ENCODE assay signal across 13 cellular contexts in genomic region chr6:90468080-90468479, GRCh38.
A peak's percentile ranks its signal among the peaks of the same experiment; 100 is the strongest.
DNase-seq lines count a peak whose midpoint lies in the region; ATAC-seq, FAIRE-seq and TF ChIP-seq lines count a peak whose summit lies in the region.
"Had no signal": no experiment of that assay in that cellular context is flagged by ENCODE, and none has a peak within 500 bp of the region (broad histone marks: within the 10 kb centered on the region; RNA-seq: fewer than 3 reads in every experiment).

No MANE protein-coding gene starts in this region.

- H3K36me3 ChIP-seq in SJSA1 (no peaks in the 10 kb centered on the region), bronchial epithelial cell (ENCODE audit: control insufficient read depth, insufficient read depth, low read length) (no peaks in the 10 kb centered on the region), HepG2 (replicated peaks in 1 of 2; ENCODE audit: control insufficient read depth in 1 of 2, insufficient read depth in 2 of 2, low read length in 2 of 2) (no peaks in the 10 kb centered on the region)
- H3K36me3 ChIP-seq: tibial artery, WERI-Rb-1 had no signal

- H3K4me3 ChIP-seq in SJSA1, result no peak overlapping the region
- H3K4me3 ChIP-seq in bronchial epithelial cell (ENCODE audit: low read depth, low read length), result no peak overlapping the region
- H3K4me3 ChIP-seq in HepG2 (replicated peaks in 1 of 3; ENCODE audit: insufficient read depth in 1 of 3, low read depth in 2 of 3, low read length in 3 of 3), result no peak overlapping the region
- H3K4me3 ChIP-seq: tibial artery had no signal

- WGBS in HepG2 (ENCODE audit: low lambda C conversion rate), result 0% methylated on average over 7 of the region's 7 CpGs

- CTCF ChIA-PET in HepG2 (lab: Yijun Ruan, JAX; ENCODE audit: low intra/inter-chr PET ratio, low total read pairs), result interaction anchor here (0.6 kb wide), 1 partner anchor 295 kb away, joined by 3 read pairs; no protein-coding TSS in a partner anchor

- no peak overlapping the region for H2AFZ ChIP-seq in HepG2 (ENCODE audit: low read length)

- no peaks in the 10 kb centered on the region for H3K27me3 ChIP-seq in SJSA1 (replicated peaks)
- H3K27me3 ChIP-seq in bronchial epithelial cell (ENCODE audit: control insufficient read depth, insufficient read depth, low read length), result no peaks in the 10 kb centered on the region
- H3K27me3 ChIP-seq in HepG2 (ENCODE audit: control insufficient read depth in 1 of 2, insufficient read depth in 2 of 2, low read length in 2 of 2), result no peaks in the 10 kb centered on the region; a peak in 1 of 5 replicates
- H3K27me3 ChIP-seq: tibial artery had no signal

- no peak for TF ChIP-seq EP300 in HepG2 (IDR thresholded peaks at IDR 0.05; ENCODE audit: low read depth in 2 of 2, low read length in 2 of 2)
- no peak for TF ChIP-seq EP300 in HepG2 (CRISPR knock-in tag; IDR thresholded peaks at IDR 0.05; ENCODE audit: borderline replicate concordance)

- intact Hi-C loops in HepG2 (cut with micrococcal nuclease; ENCODE audit: unreplicated experiment), result no loop called here

- no peak for TF ChIP-seq POLR2A in HepG2 (IDR thresholded peaks at IDR 0.05; ENCODE audit: insufficient read depth in 1 of 2, low read depth in 2 of 2, low read length in 2 of 2)

- FAIRE-seq in bronchial epithelial cell (lab: Jason Lieb, UNC), result peak; percentile 68
- FAIRE-seq in HepG2 (lab: Jason Lieb, UNC), result no peak
- FAIRE-seq: endothelial cell of umbilical vein had no signal

- DNase-seq in activated T-cell treated with anti-CD3 and anti-CD28 coated beads for 24 hours (ENCODE audit: low read depth), result peak; percentile 40
- DNase-seq in activated T-cell treated with anti-CD3 and anti-CD28 coated beads, Interleukin-2, amount 50 U/mL, for 1 hour, result no peak
- peak; percentile 17 to 52 for DNase-seq in SJSA1 (ENCODE audit: low read depth in 1 of 2, low spot score in 2 of 2)
- DNase-seq in bronchial epithelial cell (ENCODE audit: low read depth), result peak; percentile 85
- DNase-seq in stimulated activated CD4-positive, alpha-beta T cell treated with anti-CD3 and anti-CD28 coated beads, Interleukin-4, amount 100 ng/mL, for 24 hours, result peak; percentile 62
- DNase-seq in DMS114 treated with DMSO at 0.1 percent for 48 hours (lab: John Stamatoyannopoulos, UW; ENCODE audit: unreplicated experiment), result no peak
- DNase-seq in AG08396 (ENCODE audit: low spot score), result no peak
- DNase-seq in HepG2 (ENCODE audit: low spot score), result no peak
- DNase-seq: midbrain, WERI-Rb-1 had no signal

- H3K27ac ChIP-seq in SJSA1 (no peak overlapping the region), HepG2 (ENCODE audit: extremely low read length, insufficient read depth, low read length) (no peak overlapping the region)
- H3K27ac ChIP-seq: tibial artery, WERI-Rb-1 had no signal

- no peak for ATAC-seq in HepG2
- ATAC-seq: Panc1 had no signal

- in situ Hi-C loops in HepG2 (cut with HindIII; ENCODE audit: extremely low pct_ligation_motif_present, low pct_unique_long_range_greater_than_20kb), result no loop called here

- H3K4me2 ChIP-seq in HepG2 (ENCODE audit: low read depth, low read length), result no peak overlapping the region

- no peak for TF ChIP-seq RAD21 in HepG2 (CRISPR knock-in tag; IDR thresholded peaks at IDR 0.05)

- TF ChIP-seq CTCF in bronchial epithelial cell (IDR thresholded peaks at IDR 0.05; ENCODE audit: insufficient read depth, low read length, severe bottlenecking) (no peak), HepG2 (CRISPR knock-in tag; IDR thresholded peaks at IDR 0.05) (no peak)

- POLR2A ChIA-PET in HepG2 (lab: Yijun Ruan, JAX), result no interaction called here

- H3K4me1 ChIP-seq in SJSA1 (replicated peaks), result peaks cover 7% of the 10 kb centered on the region
- H3K4me1 ChIP-seq in HepG2 (ENCODE audit: insufficient read depth, low read length), result no peaks in the 10 kb centered on the region
- H3K4me1 ChIP-seq: tibial artery had no signal

- H4K20me1 ChIP-seq in HepG2 (ENCODE audit: insufficient read depth, low read length), result no peaks in the 10 kb centered on the region

- H3K9me3 ChIP-seq in SJSA1 (replicated peaks) (no peaks in the 10 kb centered on the region), HepG2 (ENCODE audit: low read length) (no peaks in the 10 kb centered on the region)
- H3K9me3 ChIP-seq: tibial artery had no signal

- H3K9ac ChIP-seq in HepG2 (ENCODE audit: insufficient read depth, low read depth, low read length), result no peak overlapping the region

- no TSS peak for BruUV-seq in HepG2 (replicated peaks; lab: Mats Ljungman, UMichigan)

- no peaks in the 10 kb centered on the region for H3K79me2 ChIP-seq in HepG2 (ENCODE audit: insufficient read depth, low read length)

TF ChIP-seq in HepG2, 621 proteins besides CTCF, POLR2A, EP300 and RAD21:
- TF ChIP-seq LBX2 (CRISPR knock-in tag; IDR thresholded peaks at IDR 0.05; ENCODE audit: borderline replicate concordance) (no peak), SMAD3 (CRISPR knock-in tag; IDR thresholded peaks at IDR 0.05) (no peak), IRX3 (CRISPR knock-in tag; IDR thresholded peaks at IDR 0.05; ENCODE audit: borderline replicate concordance, low read depth) (no peak), ZNF530 (CRISPR knock-in tag; IDR thresholded peaks at IDR 0.05; ENCODE audit: low read depth) (no peak), AHDC1 (CRISPR knock-in tag; IDR thresholded peaks at IDR 0.05; ENCODE audit: borderline replicate concordance) (no peak), SOX5 (CRISPR knock-in tag; IDR thresholded peaks at IDR 0.05; ENCODE audit: borderline replicate concordance) (no peak)

Comparison
In these comparisons a context has a peak if more than half of its experiments do, and no peak if none do; other contexts are left out.
1. DNase-seq: peak in activated T-cell treated with anti-CD3 and anti-CD28 coated beads for 24 hours (single experiment), SJSA1 (2 of 2), bronchial epithelial cell (single experiment) and stimulated activated CD4-positive, alpha-beta T cell treated with anti-CD3 and anti-CD28 coated beads, Interleukin-4, amount 100 ng/mL, for 24 hours (single experiment); none in activated T-cell treated with anti-CD3 and anti-CD28 coated beads, Interleukin-2, amount 50 U/mL, for 1 hour (single experiment), DMS114 treated with DMSO at 0.1 percent for 48 hours (single experiment), AG08396 (single experiment) and HepG2 (single experiment).